20 cellular contexts compared by ENCODE assay signal in genomic region chr6:12182676-12183075, GRCh38.
DNase-seq lines count a peak whose midpoint lies in the region; FAIRE-seq and TF ChIP-seq lines count a peak whose summit lies in the region.
"Had no signal": no experiment of that assay in that cellular context is flagged by ENCODE, and none has a peak within 500 bp of the region (broad histone marks: within the 10 kb centered on the region; RNA-seq: fewer than 3 reads in every experiment).

No MANE protein-coding gene starts in this region.

- BruUV-seq in MCF 10A (replicated peaks; lab: Mats Ljungman, UMichigan), result no TSS peak

- CTCF ChIA-PET in MCF 10A (lab: Yijun Ruan, JAX), result no interaction called here

- H3K36me3 ChIP-seq in breast epithelium, result no peaks in the 10 kb centered on the region
- H3K36me3 ChIP-seq: ascending aorta, right atrium auricular region had no signal

- FAIRE-seq in urothelium cell line (lab: Jason Lieb, UNC), result no peak
- FAIRE-seq: keratinocyte, TTC549 had no signal

- TF ChIP-seq CTCF in MCF 10A (IDR thresholded peaks at IDR 0.05; ENCODE audit: unreplicated experiment) (no peak), breast epithelium (IDR thresholded peaks at IDR 0.05) (no peak), epithelial cell of esophagus (IDR thresholded peaks at IDR 0.05; ENCODE audit: insufficient read depth, low read depth, low read length, missing control alignments) (no peak)

- DNase-seq in MCF 10A (ENCODE audit: unreplicated experiment), result peak; percentile 15
- no peak for DNase-seq in breast epithelium (ENCODE audit: low spot score in 2 of 2)
- peak; percentile 76 for DNase-seq in RKO (ENCODE audit: low spot score)
- peak; percentile 59 for DNase-seq in epithelial cell of esophagus (ENCODE audit: low read depth)
- DNase-seq in urothelium cell line (ENCODE audit: low spot score), result peak; percentile 17
- no peak for DNase-seq in NCI-H226
- DNase-seq in NCI-H748 treated with DMSO at 0.1 percent for 48 hours (lab: John Stamatoyannopoulos, UW), result no peak
- no peak for DNase-seq in cerebellar cortex (ENCODE audit: low spot score)
- DNase-seq: activated CD4-positive, alpha-beta T cell treated with anti-CD3 and anti-CD28 coated beads, Interleukin-2, amount 50 U/mL, for 48 hours; GOT3; mucosa of descending colon; NCI-H2029 treated with DMSO at 0.1 percent for 48 hours; NCI-H524; nucleus accumbens; substantia nigra had no signal

- H3K4me3 ChIP-seq in breast epithelium, result no peak overlapping the region
- H3K4me3 ChIP-seq in epithelial cell of esophagus (ENCODE audit: low read length), result no peak overlapping the region
- H3K4me3 ChIP-seq: ascending aorta, mucosa of descending colon, right atrium auricular region had no signal

- no peaks in the 10 kb centered on the region for H3K4me1 ChIP-seq in breast epithelium
- H3K4me1 ChIP-seq: ascending aorta, right atrium auricular region had no signal

- no peaks in the 10 kb centered on the region for H3K9me3 Mint-ChIP-seq in MCF 10A (ENCODE audit: unreplicated experiment)
- H3K9me3 Mint-ChIP-seq: activated T-helper 2 cell treated with anti-CD3 and anti-CD28 coated beads, Interferon-gamma antibody, Interleukin-2, Interleukin-4, amounts not matched to agents 10 μg/mL and 5 μg/mL and 100 μg/mL, durations not matched to agents 14 hours and 24 hours and 36 hours had no signal

- H3K27me3 Mint-ChIP-seq in MCF 10A (ENCODE audit: insufficient read depth, unreplicated experiment), result no peaks in the 10 kb centered on the region

- no peaks in the 10 kb centered on the region for H3K36me3 Mint-ChIP-seq in MCF 10A (ENCODE audit: insufficient read depth, unreplicated experiment)

- no peak for TF ChIP-seq POLR2A in breast epithelium (IDR thresholded peaks at IDR 0.05)

- POLR2A ChIA-PET in MCF 10A (lab: Yijun Ruan, JAX), result no interaction called here

- no peaks in the 10 kb centered on the region for H3K27me3 ChIP-seq in breast epithelium
- H3K27me3 ChIP-seq: ascending aorta, right atrium auricular region had no signal

- peak overlapping the region; percentile 1 for H3K27ac Mint-ChIP-seq in MCF 10A (ENCODE audit: low read depth, unreplicated experiment)
- H3K27ac Mint-ChIP-seq: activated T-helper 2 cell treated with anti-CD3 and anti-CD28 coated beads, Interferon-gamma antibody, Interleukin-2, Interleukin-4, amounts not matched to agents 10 μg/mL and 5 μg/mL and 100 μg/mL, durations not matched to agents 14 hours and 24 hours and 36 hours had no signal

- intact Hi-C loops in MCF 10A (cut with micrococcal nuclease) (no loop called here), breast epithelium (cut with DNase I; ENCODE audit: low total_unique reads) (no loop called here)

- H3K27ac ChIP-seq in breast epithelium, result no peak overlapping the region
- H3K27ac ChIP-seq: ascending aorta, right atrium auricular region had no signal

- no peak overlapping the region for H3K4me3 Mint-ChIP-seq in MCF 10A (ENCODE audit: unreplicated experiment)

- no peaks in the 10 kb centered on the region for H3K9me3 ChIP-seq in breast epithelium
- H3K9me3 ChIP-seq: ascending aorta, mucosa of descending colon, right atrium auricular region had no signal

- H3K4me1 Mint-ChIP-seq in MCF 10A (ENCODE audit: insufficient read depth, unreplicated experiment), result peaks cover 23% of the 10 kb centered on the region

Comparison
In these comparisons a context has a peak if more than half of its experiments do, and no peak if none do; other contexts are left out.
1. DNase-seq: peak in MCF 10A (single experiment), RKO (single experiment), epithelial cell of esophagus (single experiment) and urothelium cell line (single experiment); none in breast epithelium (0 of 2), NCI-H226 (single experiment), NCI-H748 treated with DMSO at 0.1 percent for 48 hours (single experiment) and cerebellar cortex (single experiment).